Comparison of ENCODE assay signal across 2 cellular contexts in genomic region chr6:3297909-3298308, GRCh38.
TF ChIP-seq lines count a peak whose summit lies in the region.

No MANE protein-coding gene starts in this region.

TF ChIP-seq in GM23338, 12 proteins besides CTCF, POLR2A, EP300 and RAD21:
- TF ChIP-seq CREB1 (CRISPR knock-in tag; IDR thresholded peaks at IDR 0.05; ENCODE audit: low read depth) (no peak), EZH2 (IDR thresholded peaks at IDR 0.05; ENCODE audit: low read depth, unreplicated experiment) (no peak)
- TF ChIP-seq, protein P1, sequence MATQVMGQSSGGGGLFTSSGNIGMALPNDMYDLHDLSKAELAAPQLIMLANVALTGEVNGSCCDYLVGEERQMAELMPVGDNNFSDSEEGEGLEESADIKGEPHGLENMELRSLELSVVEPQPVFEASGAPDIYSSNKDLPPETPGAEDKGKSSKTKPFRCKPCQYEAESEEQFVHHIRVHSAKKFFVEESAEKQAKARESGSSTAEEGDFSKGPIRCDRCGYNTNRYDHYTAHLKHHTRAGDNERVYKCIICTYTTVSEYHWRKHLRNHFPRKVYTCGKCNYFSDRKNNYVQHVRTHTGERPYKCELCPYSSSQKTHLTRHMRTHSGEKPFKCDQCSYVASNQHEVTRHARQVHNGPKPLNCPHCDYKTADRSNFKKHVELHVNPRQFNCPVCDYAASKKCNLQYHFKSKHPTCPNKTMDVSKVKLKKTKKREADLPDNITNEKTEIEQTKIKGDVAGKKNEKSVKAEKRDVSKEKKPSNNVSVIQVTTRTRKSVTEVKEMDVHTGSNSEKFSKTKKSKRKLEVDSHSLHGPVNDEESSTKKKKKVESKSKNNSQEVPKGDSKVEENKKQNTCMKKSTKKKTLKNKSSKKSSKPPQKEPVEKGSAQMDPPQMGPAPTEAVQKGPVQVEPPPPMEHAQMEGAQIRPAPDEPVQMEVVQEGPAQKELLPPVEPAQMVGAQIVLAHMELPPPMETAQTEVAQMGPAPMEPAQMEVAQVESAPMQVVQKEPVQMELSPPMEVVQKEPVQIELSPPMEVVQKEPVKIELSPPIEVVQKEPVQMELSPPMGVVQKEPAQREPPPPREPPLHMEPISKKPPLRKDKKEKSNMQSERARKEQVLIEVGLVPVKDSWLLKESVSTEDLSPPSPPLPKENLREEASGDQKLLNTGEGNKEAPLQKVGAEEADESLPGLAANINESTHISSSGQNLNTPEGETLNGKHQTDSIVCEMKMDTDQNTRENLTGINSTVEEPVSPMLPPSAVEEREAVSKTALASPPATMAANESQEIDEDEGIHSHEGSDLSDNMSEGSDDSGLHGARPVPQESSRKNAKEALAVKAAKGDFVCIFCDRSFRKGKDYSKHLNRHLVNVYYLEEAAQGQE (IDR thresholded peaks at IDR 0.05; ENCODE audit: unreplicated experiment), result no peak
- TF ChIP-seq, protein P2, sequence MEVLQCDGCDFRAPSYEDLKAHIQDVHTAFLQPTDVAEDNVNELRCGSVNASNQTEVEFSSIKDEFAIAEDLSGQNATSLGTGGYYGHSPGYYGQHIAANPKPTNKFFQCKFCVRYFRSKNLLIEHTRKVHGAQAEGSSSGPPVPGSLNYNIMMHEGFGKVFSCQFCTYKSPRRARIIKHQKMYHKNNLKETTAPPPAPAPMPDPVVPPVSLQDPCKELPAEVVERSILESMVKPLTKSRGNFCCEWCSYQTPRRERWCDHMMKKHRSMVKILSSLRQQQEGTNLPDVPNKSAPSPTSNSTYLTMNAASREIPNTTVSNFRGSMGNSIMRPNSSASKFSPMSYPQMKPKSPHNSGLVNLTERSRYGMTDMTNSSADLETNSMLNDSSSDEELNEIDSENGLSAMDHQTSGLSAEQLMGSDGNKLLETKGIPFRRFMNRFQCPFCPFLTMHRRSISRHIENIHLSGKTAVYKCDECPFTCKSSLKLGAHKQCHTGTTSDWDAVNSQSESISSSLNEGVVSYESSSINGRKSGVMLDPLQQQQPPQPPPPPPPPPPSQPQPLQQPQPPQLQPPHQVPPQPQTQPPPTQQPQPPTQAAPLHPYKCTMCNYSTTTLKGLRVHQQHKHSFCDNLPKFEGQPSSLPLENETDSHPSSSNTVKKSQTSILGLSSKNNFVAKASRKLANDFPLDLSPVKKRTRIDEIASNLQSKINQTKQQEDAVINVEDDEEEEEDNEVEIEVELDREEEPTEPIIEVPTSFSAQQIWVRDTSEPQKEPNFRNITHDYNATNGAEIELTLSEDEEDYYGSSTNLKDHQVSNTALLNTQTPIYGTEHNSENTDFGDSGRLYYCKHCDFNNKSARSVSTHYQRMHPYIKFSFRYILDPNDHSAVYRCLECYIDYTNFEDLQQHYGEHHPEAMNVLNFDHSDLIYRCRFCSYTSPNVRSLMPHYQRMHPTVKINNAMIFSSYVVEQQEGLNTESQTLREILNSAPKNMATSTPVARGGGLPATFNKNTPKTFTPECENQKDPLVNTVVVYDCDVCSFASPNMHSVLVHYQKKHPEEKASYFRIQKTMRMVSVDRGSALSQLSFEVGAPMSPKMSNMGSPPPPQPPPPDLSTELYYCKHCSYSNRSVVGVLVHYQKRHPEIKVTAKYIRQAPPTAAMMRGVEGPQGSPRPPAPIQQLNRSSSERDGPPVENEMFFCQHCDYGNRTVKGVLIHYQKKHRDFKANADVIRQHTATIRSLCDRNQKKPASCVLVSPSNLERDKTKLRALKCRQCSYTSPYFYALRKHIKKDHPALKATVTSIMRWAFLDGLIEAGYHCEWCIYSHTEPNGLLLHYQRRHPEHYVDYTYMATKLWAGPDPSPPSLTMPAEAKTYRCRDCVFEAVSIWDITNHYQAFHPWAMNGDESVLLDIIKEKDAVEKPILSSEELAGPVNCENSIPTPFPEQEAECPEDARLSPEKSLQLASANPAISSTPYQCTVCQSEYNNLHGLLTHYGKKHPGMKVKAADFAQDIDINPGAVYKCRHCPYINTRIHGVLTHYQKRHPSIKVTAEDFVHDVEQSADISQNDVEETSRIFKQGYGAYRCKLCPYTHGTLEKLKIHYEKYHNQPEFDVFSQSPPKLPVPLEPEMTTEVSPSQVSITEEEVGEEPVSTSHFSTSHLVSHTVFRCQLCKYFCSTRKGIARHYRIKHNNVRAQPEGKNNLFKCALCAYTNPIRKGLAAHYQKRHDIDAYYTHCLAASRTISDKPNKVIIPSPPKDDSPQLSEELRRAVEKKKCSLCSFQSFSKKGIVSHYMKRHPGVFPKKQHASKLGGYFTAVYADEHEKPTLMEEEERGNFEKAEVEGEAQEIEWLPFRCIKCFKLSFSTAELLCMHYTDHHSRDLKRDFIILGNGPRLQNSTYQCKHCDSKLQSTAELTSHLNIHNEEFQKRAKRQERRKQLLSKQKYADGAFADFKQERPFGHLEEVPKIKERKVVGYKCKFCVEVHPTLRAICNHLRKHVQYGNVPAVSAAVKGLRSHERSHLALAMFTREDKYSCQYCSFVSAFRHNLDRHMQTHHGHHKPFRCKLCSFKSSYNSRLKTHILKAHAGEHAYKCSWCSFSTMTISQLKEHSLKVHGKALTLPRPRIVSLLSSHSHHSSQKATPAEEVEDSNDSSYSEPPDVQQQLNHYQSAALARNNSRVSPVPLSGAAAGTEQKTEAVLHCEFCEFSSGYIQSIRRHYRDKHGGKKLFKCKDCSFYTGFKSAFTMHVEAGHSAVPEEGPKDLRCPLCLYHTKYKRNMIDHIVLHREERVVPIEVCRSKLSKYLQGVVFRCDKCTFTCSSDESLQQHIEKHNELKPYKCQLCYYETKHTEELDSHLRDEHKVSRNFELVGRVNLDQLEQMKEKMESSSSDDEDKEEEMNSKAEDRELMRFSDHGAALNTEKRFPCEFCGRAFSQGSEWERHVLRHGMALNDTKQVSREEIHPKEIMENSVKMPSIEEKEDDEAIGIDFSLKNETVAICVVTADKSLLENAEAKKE (CRISPR knock-in tag; IDR thresholded peaks at IDR 0.05), result no peak

TF ChIP-seq in H1, 55 proteins besides CTCF, POLR2A, EP300 and RAD21:
- TF ChIP-seq ASH2L (IDR thresholded peaks at IDR 0.05; ENCODE audit: low read length), result no peak
- TF ChIP-seq KDM1A (IDR thresholded peaks at IDR 0.05; ENCODE audit: borderline replicate concordance, low read length), result no peak
- TF ChIP-seq, protein P3, sequence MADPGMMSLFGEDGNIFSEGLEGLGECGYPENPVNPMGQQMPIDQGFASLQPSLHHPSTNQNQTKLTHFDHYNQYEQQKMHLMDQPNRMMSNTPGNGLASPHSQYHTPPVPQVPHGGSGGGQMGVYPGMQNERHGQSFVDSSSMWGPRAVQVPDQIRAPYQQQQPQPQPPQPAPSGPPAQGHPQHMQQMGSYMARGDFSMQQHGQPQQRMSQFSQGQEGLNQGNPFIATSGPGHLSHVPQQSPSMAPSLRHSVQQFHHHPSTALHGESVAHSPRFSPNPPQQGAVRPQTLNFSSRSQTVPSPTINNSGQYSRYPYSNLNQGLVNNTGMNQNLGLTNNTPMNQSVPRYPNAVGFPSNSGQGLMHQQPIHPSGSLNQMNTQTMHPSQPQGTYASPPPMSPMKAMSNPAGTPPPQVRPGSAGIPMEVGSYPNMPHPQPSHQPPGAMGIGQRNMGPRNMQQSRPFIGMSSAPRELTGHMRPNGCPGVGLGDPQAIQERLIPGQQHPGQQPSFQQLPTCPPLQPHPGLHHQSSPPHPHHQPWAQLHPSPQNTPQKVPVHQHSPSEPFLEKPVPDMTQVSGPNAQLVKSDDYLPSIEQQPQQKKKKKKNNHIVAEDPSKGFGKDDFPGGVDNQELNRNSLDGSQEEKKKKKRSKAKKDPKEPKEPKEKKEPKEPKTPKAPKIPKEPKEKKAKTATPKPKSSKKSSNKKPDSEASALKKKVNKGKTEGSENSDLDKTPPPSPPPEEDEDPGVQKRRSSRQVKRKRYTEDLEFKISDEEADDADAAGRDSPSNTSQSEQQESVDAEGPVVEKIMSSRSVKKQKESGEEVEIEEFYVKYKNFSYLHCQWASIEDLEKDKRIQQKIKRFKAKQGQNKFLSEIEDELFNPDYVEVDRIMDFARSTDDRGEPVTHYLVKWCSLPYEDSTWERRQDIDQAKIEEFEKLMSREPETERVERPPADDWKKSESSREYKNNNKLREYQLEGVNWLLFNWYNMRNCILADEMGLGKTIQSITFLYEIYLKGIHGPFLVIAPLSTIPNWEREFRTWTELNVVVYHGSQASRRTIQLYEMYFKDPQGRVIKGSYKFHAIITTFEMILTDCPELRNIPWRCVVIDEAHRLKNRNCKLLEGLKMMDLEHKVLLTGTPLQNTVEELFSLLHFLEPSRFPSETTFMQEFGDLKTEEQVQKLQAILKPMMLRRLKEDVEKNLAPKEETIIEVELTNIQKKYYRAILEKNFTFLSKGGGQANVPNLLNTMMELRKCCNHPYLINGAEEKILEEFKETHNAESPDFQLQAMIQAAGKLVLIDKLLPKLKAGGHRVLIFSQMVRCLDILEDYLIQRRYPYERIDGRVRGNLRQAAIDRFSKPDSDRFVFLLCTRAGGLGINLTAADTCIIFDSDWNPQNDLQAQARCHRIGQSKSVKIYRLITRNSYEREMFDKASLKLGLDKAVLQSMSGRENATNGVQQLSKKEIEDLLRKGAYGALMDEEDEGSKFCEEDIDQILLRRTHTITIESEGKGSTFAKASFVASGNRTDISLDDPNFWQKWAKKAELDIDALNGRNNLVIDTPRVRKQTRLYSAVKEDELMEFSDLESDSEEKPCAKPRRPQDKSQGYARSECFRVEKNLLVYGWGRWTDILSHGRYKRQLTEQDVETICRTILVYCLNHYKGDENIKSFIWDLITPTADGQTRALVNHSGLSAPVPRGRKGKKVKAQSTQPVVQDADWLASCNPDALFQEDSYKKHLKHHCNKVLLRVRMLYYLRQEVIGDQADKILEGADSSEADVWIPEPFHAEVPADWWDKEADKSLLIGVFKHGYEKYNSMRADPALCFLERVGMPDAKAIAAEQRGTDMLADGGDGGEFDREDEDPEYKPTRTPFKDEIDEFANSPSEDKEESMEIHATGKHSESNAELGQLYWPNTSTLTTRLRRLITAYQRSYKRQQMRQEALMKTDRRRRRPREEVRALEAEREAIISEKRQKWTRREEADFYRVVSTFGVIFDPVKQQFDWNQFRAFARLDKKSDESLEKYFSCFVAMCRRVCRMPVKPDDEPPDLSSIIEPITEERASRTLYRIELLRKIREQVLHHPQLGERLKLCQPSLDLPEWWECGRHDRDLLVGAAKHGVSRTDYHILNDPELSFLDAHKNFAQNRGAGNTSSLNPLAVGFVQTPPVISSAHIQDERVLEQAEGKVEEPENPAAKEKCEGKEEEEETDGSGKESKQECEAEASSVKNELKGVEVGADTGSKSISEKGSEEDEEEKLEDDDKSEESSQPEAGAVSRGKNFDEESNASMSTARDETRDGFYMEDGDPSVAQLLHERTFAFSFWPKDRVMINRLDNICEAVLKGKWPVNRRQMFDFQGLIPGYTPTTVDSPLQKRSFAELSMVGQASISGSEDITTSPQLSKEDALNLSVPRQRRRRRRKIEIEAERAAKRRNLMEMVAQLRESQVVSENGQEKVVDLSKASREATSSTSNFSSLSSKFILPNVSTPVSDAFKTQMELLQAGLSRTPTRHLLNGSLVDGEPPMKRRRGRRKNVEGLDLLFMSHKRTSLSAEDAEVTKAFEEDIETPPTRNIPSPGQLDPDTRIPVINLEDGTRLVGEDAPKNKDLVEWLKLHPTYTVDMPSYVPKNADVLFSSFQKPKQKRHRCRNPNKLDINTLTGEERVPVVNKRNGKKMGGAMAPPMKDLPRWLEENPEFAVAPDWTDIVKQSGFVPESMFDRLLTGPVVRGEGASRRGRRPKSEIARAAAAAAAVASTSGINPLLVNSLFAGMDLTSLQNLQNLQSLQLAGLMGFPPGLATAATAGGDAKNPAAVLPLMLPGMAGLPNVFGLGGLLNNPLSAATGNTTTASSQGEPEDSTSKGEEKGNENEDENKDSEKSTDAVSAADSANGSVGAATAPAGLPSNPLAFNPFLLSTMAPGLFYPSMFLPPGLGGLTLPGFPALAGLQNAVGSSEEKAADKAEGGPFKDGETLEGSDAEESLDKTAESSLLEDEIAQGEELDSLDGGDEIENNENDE (IDR thresholded peaks at IDR 0.05; ENCODE audit: insufficient replicate concordance, low read length), result no peak
- no peak for TF ChIP-seq NRF1 (IDR thresholded peaks at IDR 0.05; ENCODE audit: low read depth, low read length)
- no peak for TF ChIP-seq SIRT6 (IDR thresholded peaks at IDR 0.05; ENCODE audit: low read length)
- TF ChIP-seq TAF1 (IDR thresholded peaks at IDR 0.05; ENCODE audit: low read depth, low read length), result no peak
- no peak for TF ChIP-seq YY1 (IDR thresholded peaks at IDR 0.05; ENCODE audit: low read depth, low read length)
- TF ChIP-seq JUND (IDR thresholded peaks at IDR 0.05; ENCODE audit: low read length), result no peak
- TF ChIP-seq KDM4A (IDR thresholded peaks at IDR 0.05; ENCODE audit: low read depth, low read length, severe bottlenecking), result no peak
